Comparison of ENCODE assay signal across 6 cellular contexts in the genomic region with DNA sequence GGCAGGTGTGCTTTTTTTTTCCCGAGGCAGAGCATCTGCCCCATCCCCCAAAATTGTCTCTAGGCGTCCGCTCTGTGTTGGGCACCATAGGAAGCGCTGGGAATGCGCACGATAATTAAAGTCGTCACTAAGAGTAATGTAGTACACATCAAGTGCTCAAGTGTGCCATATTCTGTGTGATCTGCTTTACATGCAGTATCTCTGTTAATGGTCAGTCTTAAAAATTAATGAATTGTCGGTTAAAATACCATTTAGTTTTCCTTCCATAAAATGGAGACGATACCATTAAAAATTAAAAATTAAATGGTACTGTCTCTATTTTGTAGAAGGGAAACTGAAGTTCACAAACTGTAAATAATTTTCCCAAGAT. TPM values are rescaled to one million over a fixed set of nuclear protein-coding genes. Genes with fewer than 3 reads are reported as not detected.
DNase-seq lines count a peak whose midpoint lies in the region; ATAC-seq and TF ChIP-seq lines count a peak whose summit lies in the region.

No MANE protein-coding gene starts in this region.

- peak overlapping the region; percentile 100 for H3K9ac ChIP-seq in HUES6 (ENCODE audit: low read length)
- H3K9ac ChIP-seq in fibroblast of lung (ENCODE audit: insufficient read depth, low read length) = peak overlapping the region; percentile 57
- H3K9ac ChIP-seq in stomach smooth muscle (ENCODE audit: low read length in 2 of 2) = peak overlapping the region; percentile 96 to 98

- no peaks in the 10 kb centered on the region for H3K27me3 ChIP-seq in HUES6 (ENCODE audit: control insufficient read depth, insufficient read depth, low read length)
- no peaks in the 10 kb centered on the region for H3K27me3 ChIP-seq in fibroblast of lung (ENCODE audit: control insufficient read depth, insufficient read depth, low read length)
- no peaks in the 10 kb centered on the region for H3K27me3 ChIP-seq in stomach smooth muscle (ENCODE audit: control insufficient read depth in 1 of 2, insufficient read depth in 2 of 2, low read length in 2 of 2)

- no peak for DNase-seq in fibroblast of lung (ENCODE audit: low read depth in 2 of 2)
- DNase-seq in KBM-7 = no peak
- DNase-seq in middle frontal gyrus (ENCODE audit: extremely low spot score, low spot score) = no peak

- in situ Hi-C loops in KBM-7 (cut with MboI; ENCODE audit: low pct_unique_long_range_greater_than_20kb, low sequenced_read_pairs) = no loop called here

- peak; percentile 14 for ATAC-seq in GM19452 (IDR thresholded peaks at IDR 0.05; ENCODE audit: unreplicated experiment)

- H3K79me2 ChIP-seq in fibroblast of lung (ENCODE audit: control insufficient read depth, insufficient read depth, low read length) = peaks cover 44% of the 10 kb centered on the region

- H3K27ac ChIP-seq in HUES6 (ENCODE audit: low read depth, low read length) (peak overlapping the region; percentile 73), fibroblast of lung (ENCODE audit: insufficient read depth, low read length) (peak overlapping the region; percentile 93), stomach smooth muscle (ENCODE audit: low read length) (peak overlapping the region; percentile 88)

- peak overlapping the region; percentile 84 for H3K4me2 ChIP-seq in fibroblast of lung (ENCODE audit: extremely low read depth, insufficient read depth, low read length)

- H4K20me1 ChIP-seq in fibroblast of lung (ENCODE audit: control insufficient read depth, extremely low read depth, insufficient read depth, low read length) = no peaks in the 10 kb centered on the region

- no peak for TF ChIP-seq CTCF in fibroblast of lung (conservative IDR thresholded peaks at IDR 0.05 in 1 of 2, IDR thresholded peaks at IDR 0.05 in 1 of 2; ENCODE audit: low read depth in 1 of 2, low read length in 2 of 2)

- H3K36me3 ChIP-seq in HUES6 (ENCODE audit: control insufficient read depth, insufficient read depth, low read length) = peaks cover 18% of the 10 kb centered on the region
- peaks cover under 1% of the 10 kb centered on the region for H3K36me3 ChIP-seq in fibroblast of lung (ENCODE audit: control insufficient read depth, insufficient read depth, low read length)
- H3K36me3 ChIP-seq in stomach smooth muscle (ENCODE audit: control insufficient read depth in 2 of 2, insufficient read depth in 2 of 2, low read length in 2 of 2) = no peaks in the 10 kb centered on the region

- H3K9me3 ChIP-seq in HUES6 (ENCODE audit: control insufficient read depth, insufficient read depth, low read depth, low read length) (no peaks in the 10 kb centered on the region), fibroblast of lung (ENCODE audit: control insufficient read depth, insufficient read depth, low read depth, low read length) (no peaks in the 10 kb centered on the region), stomach smooth muscle (ENCODE audit: control insufficient read depth in 2 of 2, low read length in 2 of 2) (no peaks in the 10 kb centered on the region)

- peak overlapping the region; percentile 85 for H2AFZ ChIP-seq in fibroblast of lung (ENCODE audit: low read length)

- H3K4me3 ChIP-seq in HUES6 (ENCODE audit: low read depth, low read length) (peak overlapping the region; percentile 94), fibroblast of lung (replicated peaks in 1 of 4; ENCODE audit: control extremely low read depth in 1 of 4, insufficient read depth in 1 of 4, low read depth in 3 of 4, low read length in 4 of 4) (peak overlapping the region; percentile 63 to 95 (median 84)), stomach smooth muscle (ENCODE audit: low read length in 2 of 2) (peak overlapping the region; percentile 97 to 98)

- H3K4me1 ChIP-seq in HUES6 (ENCODE audit: control insufficient read depth, insufficient read depth, low read length) (peaks cover 8% of the 10 kb centered on the region), fibroblast of lung (ENCODE audit: control insufficient read depth, extremely low read depth, insufficient read depth, low read length) (peaks cover 6% of the 10 kb centered on the region), stomach smooth muscle (ENCODE audit: control insufficient read depth, insufficient read depth, low read length) (peaks cover 14% of the 10 kb centered on the region)

RNA-seq across cellular contexts. Expression of a gene that starts 0.5 kb away (rescaled TPM):
- 207 and 230 TPM in 2 replicates for total RNA-seq in fibroblast of lung
- 209 and 286 TPM in 2 replicates for polyA plus RNA-seq in fibroblast of lung
- polyA plus RNA-seq in fibroblast of lung (2012) = 156 and 217 TPM in 2 replicates
- 16.7 and 17.4 TPM in 2 replicates for polyA minus RNA-seq in fibroblast of lung (ENCODE audit: low replicate concordance)

RNA-seq across cellular contexts. Expression of a gene that starts 49.5 kb away (rescaled TPM):
- total RNA-seq in fibroblast of lung = 32.2 and 32.6 TPM in 2 replicates
- polyA plus RNA-seq in fibroblast of lung = 28.6 and 34.4 TPM in 2 replicates
- 29.1 and 32.1 TPM in 2 replicates for polyA plus RNA-seq in fibroblast of lung (2012)
- 1.9 TPM in 1 of 2 replicates, not detected in the other for polyA minus RNA-seq in fibroblast of lung (ENCODE audit: low replicate concordance)

RNA-seq across cellular contexts. Expression of a gene that starts 54.8 kb away (rescaled TPM):
- 15.2 and 17.2 TPM in 2 replicates for total RNA-seq in fibroblast of lung
- 26.5 and 31.1 TPM in 2 replicates for polyA plus RNA-seq in fibroblast of lung
- polyA plus RNA-seq in fibroblast of lung (2012) = 21.7 and 27.1 TPM in 2 replicates
- polyA minus RNA-seq in fibroblast of lung (ENCODE audit: low replicate concordance) = 3.5 and 5.6 TPM in 2 replicates

RNA-seq across cellular contexts. Expression of a gene that starts 56.5 kb away (rescaled TPM):
- total RNA-seq in fibroblast of lung = 50.6 and 176 TPM in 2 replicates
- 58.3 and 91.7 TPM in 2 replicates for polyA plus RNA-seq in fibroblast of lung
- polyA plus RNA-seq in fibroblast of lung (2012) = 57.2 and 88.9 TPM in 2 replicates
- 37.5 and 64.2 TPM in 2 replicates for polyA minus RNA-seq in fibroblast of lung (ENCODE audit: low replicate concordance)
